ENCODE assay signal across 28 cellular contexts in genomic region chr10:89088901-89089300, GRCh38.
"Had no signal": no experiment of that assay in that cellular context is flagged by ENCODE, and none has a peak within 500 bp of the region (broad histone marks: within the 10 kb centered on the region; RNA-seq: fewer than 3 reads in every experiment).

No MANE protein-coding gene starts in this region.

- H3K4me1 ChIP-seq: ascending aorta, colonic mucosa had no signal

- H3K4me3 ChIP-seq: ascending aorta, cardiac muscle cell, colonic mucosa, PC-9 had no signal

- H3K27ac ChIP-seq: ascending aorta, cardiac muscle cell, colonic mucosa, PC-9, RWPE1, VCaP had no signal

- H3K4me2 ChIP-seq: PC-9 had no signal

- DNase-seq: activated B cell treated with CpG ODN at 0.5 μM for 24 hours; activated CD4-positive, alpha-beta memory T cell treated with anti-CD3 and anti-CD28 coated beads, Interleukin-2, amount 10 ng/mL, durations not matched to agents 7 days and 5 days; activated CD4-positive, alpha-beta T cell treated with anti-CD3 and anti-CD28 coated beads for 4 hours; activated CD4-positive, CD25-positive, alpha-beta regulatory T cell treated with anti-CD3 and anti-CD28 coated beads, Interleukin-2, amount 50 U/mL, for 72 hours; activated CD8-positive, alpha-beta memory T cell treated with anti-CD3 and anti-CD28 coated beads for 24 hours; activated CD8-positive, alpha-beta memory T cell treated with anti-CD3 and anti-CD28 coated beads, Interleukin-2, amount 10 ng/mL, durations not matched to agents 7 days and 5 days; activated CD8-positive, alpha-beta memory T cell treated with anti-CD3 and anti-CD28 coated beads, Interleukin-2, amount 50 U/mL, for 48 hours; activated effector memory CD4-positive, alpha-beta T cell treated with anti-CD3 and anti-CD28 coated beads, Interleukin-2, amount 50 U/mL, for 16 hours; activated naive CD4-positive, alpha-beta T cell; activated naive CD4-positive, alpha-beta T cell treated with anti-CD3 and anti-CD28 coated beads, Interleukin-2, amount 50 U/mL, for 16 hours; activated naive CD8-positive, alpha-beta T cell treated with anti-CD3 and anti-CD28 coated beads for 36 hours; activated T-cell treated with anti-CD3 and anti-CD28 coated beads, Interleukin-2, amount 50 U/mL, for 48 hours; amygdala; colonic mucosa; NCI-H1105; NCI-H1417 treated with DMSO at 0.1 percent for 48 hours; NCI-H187 treated with DMSO at 0.1 percent for 48 hours; NCI-H2081; NCI-H345; NCI-H524 treated with DMSO at 0.1 percent for 48 hours; PC-9; SIG-M5 had no signal

- ATAC-seq: activated CD8-positive, alpha-beta memory T cell treated with anti-CD3 and anti-CD28 coated beads, Interleukin-2, amount 10 ng/mL, durations not matched to agents 7 days and 5 days; Right ventricle myocardium inferior had no signal

- H3K9me3 ChIP-seq: ascending aorta, colonic mucosa had no signal

- H3K27me3 ChIP-seq: ascending aorta, cardiac muscle cell, colonic mucosa had no signal

- H3K36me3 ChIP-seq: ascending aorta, cardiac muscle cell, colonic mucosa had no signal

- FAIRE-seq: RCC 7860 had no signal

- H2AFZ ChIP-seq: PC-9 had no signal
